23 cellular contexts compared by ENCODE assay signal in genomic region chr13:96379967-96380366, GRCh38.
"Had no signal": no experiment of that assay in that cellular context is flagged by ENCODE, and none has a peak within 500 bp of the region (broad histone marks: within the 10 kb centered on the region; RNA-seq: fewer than 3 reads in every experiment).

No MANE protein-coding gene starts in this region.

- H3K9ac ChIP-seq: parathyroid adenoma had no signal

- H2AFZ ChIP-seq: parathyroid adenoma had no signal

- H3K27ac ChIP-seq: left lung, lower lobe of right lung, parathyroid adenoma, right atrium auricular region, right lobe of liver, tibial nerve, uterus had no signal

- H3K79me2 ChIP-seq: parathyroid adenoma had no signal

- H3K4me2 ChIP-seq: smooth muscle cell had no signal

- H3K27me3 ChIP-seq: left lung, right atrium auricular region, right lobe of liver, tibial nerve, uterus had no signal

- H3K4me1 ChIP-seq: left lung, lower lobe of right lung, parathyroid adenoma, right atrium auricular region, right lobe of liver, tibial nerve, uterus had no signal

- DNase-seq: hippocampal formation; kidney; left colon; left lung; lower lobe of right lung; mammary epithelial cell; mesenchymal stem cell; naive thymus-derived CD8-positive, alpha-beta T cell; nucleus accumbens; right lobe of liver; stimulated activated CD4-positive, alpha-beta T cell treated with anti-CD3 and anti-CD28 coated beads, Interleukin-1b, Interleukin-23, amount 100 ng/mL, for 48 hours; stimulated activated CD4-positive, alpha-beta T cell treated with anti-CD3 and anti-CD28 coated beads, Interleukin-2, amount 100 ng/mL, for 48 hours; stimulated activated CD4-positive, alpha-beta T cell treated with anti-CD3 and anti-CD28 coated beads, Interleukin-4, amount 100 ng/mL, for 4 hours; stimulated activated CD8-positive, alpha-beta memory T cell treated with anti-CD3 and anti-CD28 coated beads, Interleukin-4, amount 100 ng/mL, for 48 hours; stimulated activated naive CD4-positive, alpha-beta T cell treated with Interleukin-2 at 50 U/mL for 16 hours; stimulated activated naive CD8-positive, alpha-beta T cell treated with anti-CD3 and anti-CD28 coated beads, Interleukin-15, amount 100 ng/mL, for 72 hours; substantia nigra; uterus had no signal

- ATAC-seq: left colon; left lung; lower lobe of right lung; naive thymus-derived CD8-positive, alpha-beta T cell; right lobe of liver; stimulated activated memory B cell treated with anti-CD40 and anti-IgM and Interleukin-4, amounts not matched to agents 10 μg/mL and 1 μg/mL and 100 μg/mL, for 72 hours; stimulated activated naive CD8-positive, alpha-beta T cell treated with anti-CD3 and anti-CD28 coated beads, Interleukin-15, amount 100 ng/mL, for 72 hours had no signal

- H3K36me3 ChIP-seq: left lung, lower lobe of right lung, right atrium auricular region, right lobe of liver, tibial nerve, uterus had no signal

- H3K4me3 ChIP-seq: left lung, lower lobe of right lung, right atrium auricular region, right lobe of liver, smooth muscle cell, tibial nerve, uterus had no signal

- H3K9me3 ChIP-seq: left lung, lower lobe of right lung, right atrium auricular region, right lobe of liver, tibial nerve, uterus had no signal
